In the genomic region with DNA sequence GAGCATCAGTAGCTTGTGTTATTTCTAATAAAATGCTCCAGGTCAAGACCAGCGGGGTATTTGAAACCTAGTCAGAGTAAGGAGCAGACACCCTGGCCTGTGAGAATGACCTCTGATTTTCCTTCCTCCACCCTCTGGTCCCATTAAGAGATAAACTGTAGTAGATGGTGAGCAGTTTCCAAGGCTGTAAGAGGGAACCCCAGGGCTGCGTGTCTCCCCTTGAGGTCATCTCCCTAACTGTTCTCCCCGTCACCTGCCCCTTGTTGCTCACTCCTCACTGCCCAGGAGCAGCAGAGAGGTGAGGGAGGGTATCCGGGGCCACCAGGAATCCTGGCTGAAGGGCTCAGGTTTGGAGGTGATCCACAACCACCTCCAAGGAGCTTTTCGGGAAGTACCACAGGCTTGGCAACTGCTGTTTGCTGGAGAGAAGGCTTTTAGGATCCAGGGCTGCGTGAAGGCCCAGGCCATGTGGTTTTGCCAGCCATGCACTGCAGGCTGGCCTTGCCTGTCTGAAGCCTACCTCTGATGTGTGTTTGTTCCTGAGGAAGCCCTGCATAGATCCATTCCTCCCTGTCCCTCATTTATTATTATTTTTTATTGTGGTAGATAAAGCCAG, we compare ENCODE assay signal across 13 cellular contexts.
A peak's percentile ranks its signal among the peaks of the same experiment; 100 is the strongest.
DNase-seq lines count a peak whose midpoint lies in the region; ATAC-seq and TF ChIP-seq lines count a peak whose summit lies in the region.
"Had no signal": no experiment of that assay in that cellular context is flagged by ENCODE, and none has a peak within 500 bp of the region (broad histone marks: within the 10 kb centered on the region; RNA-seq: fewer than 3 reads in every experiment).

No MANE protein-coding gene starts in this region.

- H3K27ac ChIP-seq in A673 (ENCODE audit: low read depth, low read length, poor library complexity, severe bottlenecking) = peak overlapping the region; percentile 79
- H3K27ac ChIP-seq in Karpas-422 (ENCODE audit: low read length) = no peak overlapping the region
- H3K27ac ChIP-seq in right cardiac atrium (ENCODE audit: low read length) = peak overlapping the region; percentile 68
- H3K27ac ChIP-seq in neural progenitor cell = no peak overlapping the region

- peaks cover 12% of the 10 kb centered on the region for H3F3A ChIP-seq in neural progenitor cell (ENCODE audit: low read depth)

- POLR2A ChIA-PET in A673 (lab: Charles Lee; ENCODE audit: low non-redundant PET) = no interaction called here
- POLR2A ChIA-PET in activated CD4-positive, alpha-beta T cell treated with anti-CD3 and anti-CD28 coated beads, Interleukin-2, amount 10 ng/mL, durations not matched to agents 7 days and 5 days (lab: Charles Lee) = interaction anchor here (0.6 kb wide), 1 partner anchor 92 kb away, joined by 4 read pairs; no protein-coding TSS in a partner anchor

- CTCF ChIA-PET in A673 (lab: Charles Lee) = no interaction called here
- CTCF ChIA-PET in activated CD4-positive, alpha-beta T cell treated with anti-CD3 and anti-CD28 coated beads, Interleukin-2, amount 10 ng/mL, durations not matched to agents 7 days and 5 days (lab: Charles Lee) = no interaction called here

- BruUV-seq in A673 (replicated peaks; lab: Mats Ljungman, UMichigan) = no TSS peak

- peaks cover 59% of the 10 kb centered on the region for H3K4me1 ChIP-seq in A673 (ENCODE audit: insufficient read depth, low read length, poor library complexity, severe bottlenecking)
- H3K4me1 ChIP-seq in Karpas-422 (ENCODE audit: low read length) = peaks cover 43% of the 10 kb centered on the region
- peaks cover 35% of the 10 kb centered on the region for H3K4me1 ChIP-seq in right cardiac atrium (ENCODE audit: control insufficient read depth, insufficient read depth, low read length)
- peaks cover 25% of the 10 kb centered on the region for H3K4me1 ChIP-seq in neural progenitor cell

- H2AFZ ChIP-seq in Karpas-422 (ENCODE audit: low read length) = no peak overlapping the region
- no peak overlapping the region for H2AFZ ChIP-seq in neural progenitor cell (replicated peaks)

- DNase-seq in A673 (ENCODE audit: low spot score) = no peak
- no peak for DNase-seq in Karpas-422
- DNase-seq in right cardiac atrium = no peak
- no peak for DNase-seq in progenitor cell of endocrine pancreas (ENCODE audit: low spot score, unreplicated experiment)
- no peak for DNase-seq in neural progenitor cell (ENCODE audit: low spot score)
- no peak for DNase-seq in activated CD4-positive, alpha-beta T cell treated with anti-CD3 and anti-CD28 coated beads, Interleukin-2, amount 10 ng/mL, durations not matched to agents 7 days and 5 days
- DNase-seq in effector CD8-positive, alpha-beta T cell (lab: John Stamatoyannopoulos, UW) = no peak
- DNase-seq in activated T-helper 1 cell treated with anti-CD3 and anti-CD28 coated beads, Interleukin-12 subunit alpha, Interleukin-12 subunit beta, Interleukin-2, Interleukin-4 antibody, amounts not matched to agents 30 ng/mL and 10 ng/mL and 1 ng/mL, durations not matched to agents 14 hours and 24 hours and 36 hours (ENCODE audit: low spot score) = no peak
- DNase-seq: activated naive CD4-positive, alpha-beta T cell treated with anti-CD3 and anti-CD28 coated beads, Interleukin-2, amount 10 ng/mL, durations not matched to agents 7 days and 5 days; caudate nucleus; islet precursor cell; naive thymus-derived CD4-positive, alpha-beta T cell had no signal

- H3K4me1 Mint-ChIP-seq in progenitor cell of endocrine pancreas (ENCODE audit: low read depth) = peaks cover 45% of the 10 kb centered on the region
- peaks cover 34% of the 10 kb centered on the region for H3K4me1 Mint-ChIP-seq in neural progenitor cell
- H3K4me1 Mint-ChIP-seq in activated CD4-positive, alpha-beta T cell treated with anti-CD3 and anti-CD28 coated beads, Interleukin-2, amount 10 ng/mL, durations not matched to agents 7 days and 5 days = peaks cover 10% of the 10 kb centered on the region
- H3K4me1 Mint-ChIP-seq in activated T-helper 1 cell treated with anti-CD3 and anti-CD28 coated beads, Interleukin-12 subunit alpha, Interleukin-12 subunit beta, Interleukin-2, Interleukin-4 antibody, amounts not matched to agents 30 ng/mL and 10 ng/mL and 1 ng/mL, durations not matched to agents 14 hours and 24 hours and 36 hours (ENCODE audit: low read depth) = no peaks in the 10 kb centered on the region

- H3K9me3 ChIP-seq in A673 (ENCODE audit: low read depth, low read length, poor library complexity, severe bottlenecking) = no peaks in the 10 kb centered on the region
- no peaks in the 10 kb centered on the region for H3K9me3 ChIP-seq in Karpas-422 (ENCODE audit: low read length)
- no peaks in the 10 kb centered on the region for H3K9me3 ChIP-seq in right cardiac atrium (ENCODE audit: control insufficient read depth, low read length)
- H3K9me3 ChIP-seq in neural progenitor cell (ENCODE audit: low read depth) = no peaks in the 10 kb centered on the region

- TF ChIP-seq CTCF in A673 (conservative IDR thresholded peaks at IDR 0.05; ENCODE audit: low read depth, low read length) (no peak), progenitor cell of endocrine pancreas (IDR thresholded peaks at IDR 0.05; ENCODE audit: unreplicated experiment) (no peak), neural progenitor cell (IDR thresholded peaks at IDR 0.05) (no peak)

- intact Hi-C loops in A673 (cut with micrococcal nuclease; ENCODE audit: unreplicated experiment) (no loop called here), right cardiac atrium (cut with DNase I) (no loop called here)
- intact Hi-C loops in activated T-helper 1 cell treated with anti-CD3 and anti-CD28 coated beads, Interleukin-12 subunit alpha, Interleukin-12 subunit beta, Interleukin-2, Interleukin-4 antibody, amounts not matched to agents 30 ng/mL and 10 ng/mL and 1 ng/mL, durations not matched to agents 14 hours and 24 hours and 36 hours (cut with micrococcal nuclease) = no loop called here

- H3K4me2 ChIP-seq in Karpas-422 (ENCODE audit: low read depth, low read length, poor library complexity, severe bottlenecking) (peak overlapping the region; percentile 66), neural progenitor cell (no peak overlapping the region)

- H3K36me3 ChIP-seq in A673 (ENCODE audit: insufficient read depth, low read length, poor library complexity, severe bottlenecking) (no peaks in the 10 kb centered on the region), Karpas-422 (ENCODE audit: insufficient read depth, low read length) (no peaks in the 10 kb centered on the region), neural progenitor cell (no peaks in the 10 kb centered on the region)

- no peak for ATAC-seq in right cardiac atrium
- ATAC-seq: naive thymus-derived CD4-positive, alpha-beta T cell; stimulated activated effector memory CD8-positive, alpha-beta T cell treated with anti-CD3 and anti-CD28 coated beads, Interleukin-12 subunit alpha, Interleukin-12 subunit beta, amount 100 ng/mL, for 72 hours had no signal

- H3K27ac Mint-ChIP-seq in progenitor cell of endocrine pancreas = peak overlapping the region; percentile 59
- no peak overlapping the region for H3K27ac Mint-ChIP-seq in neural progenitor cell
- no peak overlapping the region for H3K27ac Mint-ChIP-seq in activated CD4-positive, alpha-beta T cell treated with anti-CD3 and anti-CD28 coated beads, Interleukin-2, amount 10 ng/mL, durations not matched to agents 7 days and 5 days
- H3K27ac Mint-ChIP-seq in activated T-helper 1 cell treated with anti-CD3 and anti-CD28 coated beads, Interleukin-12 subunit alpha, Interleukin-12 subunit beta, Interleukin-2, Interleukin-4 antibody, amounts not matched to agents 30 ng/mL and 10 ng/mL and 1 ng/mL, durations not matched to agents 14 hours and 24 hours and 36 hours = no peak overlapping the region
- H3K27ac Mint-ChIP-seq: activated naive CD4-positive, alpha-beta T cell treated with anti-CD3 and anti-CD28 coated beads, Interleukin-2, amount 10 ng/mL, durations not matched to agents 7 days and 5 days had no signal

- H3K79me2 ChIP-seq in Karpas-422 (ENCODE audit: low read length) = no peaks in the 10 kb centered on the region
- H3K79me2 ChIP-seq in neural progenitor cell (ENCODE audit: low read depth) = peaks cover 15% of the 10 kb centered on the region

- H4K20me1 ChIP-seq in Karpas-422 (ENCODE audit: insufficient read depth, low read depth, low read length) = peaks cover 49% of the 10 kb centered on the region
- H4K20me1 ChIP-seq in neural progenitor cell (ENCODE audit: low read depth) = peaks cover 72% of the 10 kb centered on the region

- H3K4me3 Mint-ChIP-seq in progenitor cell of endocrine pancreas (ENCODE audit: low read depth) (no peak overlapping the region), neural progenitor cell (no peak overlapping the region)
- H3K4me3 Mint-ChIP-seq in activated CD4-positive, alpha-beta T cell treated with anti-CD3 and anti-CD28 coated beads, Interleukin-2, amount 10 ng/mL, durations not matched to agents 7 days and 5 days = no peak overlapping the region
- H3K4me3 Mint-ChIP-seq in activated T-helper 1 cell treated with anti-CD3 and anti-CD28 coated beads, Interleukin-12 subunit alpha, Interleukin-12 subunit beta, Interleukin-2, Interleukin-4 antibody, amounts not matched to agents 30 ng/mL and 10 ng/mL and 1 ng/mL, durations not matched to agents 14 hours and 24 hours and 36 hours = no peak overlapping the region
- H3K4me3 Mint-ChIP-seq: activated naive CD4-positive, alpha-beta T cell treated with anti-CD3 and anti-CD28 coated beads, Interleukin-2, amount 10 ng/mL, durations not matched to agents 7 days and 5 days; stimulated activated effector memory CD8-positive, alpha-beta T cell treated with anti-CD3 and anti-CD28 coated beads, Interleukin-12 subunit alpha, Interleukin-12 subunit beta, amount 100 ng/mL, for 72 hours had no signal

- WGBS in right cardiac atrium = 75% methylated on average over 6 of the region's 6 CpGs

- H3K4me3 ChIP-seq in A673 (ENCODE audit: low read depth, low read length, poor library complexity, severe bottlenecking) (no peak overlapping the region), Karpas-422 (ENCODE audit: low read length) (peak overlapping the region; percentile 53; the same call in 1 of the 2 replicates), right cardiac atrium (ENCODE audit: low read length) (no peak overlapping the region), neural progenitor cell (no peak overlapping the region)

- H3K9ac ChIP-seq in Karpas-422 (ENCODE audit: low read length) (peak overlapping the region; percentile 22; the same call in 1 of the 2 replicates), neural progenitor cell (no peak overlapping the region)

- H3K9me3 Mint-ChIP-seq in progenitor cell of endocrine pancreas (ENCODE audit: low read depth) (no peaks in the 10 kb centered on the region), neural progenitor cell (no peaks in the 10 kb centered on the region)
- H3K9me3 Mint-ChIP-seq in activated CD4-positive, alpha-beta T cell treated with anti-CD3 and anti-CD28 coated beads, Interleukin-2, amount 10 ng/mL, durations not matched to agents 7 days and 5 days = no peaks in the 10 kb centered on the region
- no peaks in the 10 kb centered on the region for H3K9me3 Mint-ChIP-seq in activated T-helper 1 cell treated with anti-CD3 and anti-CD28 coated beads, Interleukin-12 subunit alpha, Interleukin-12 subunit beta, Interleukin-2, Interleukin-4 antibody, amounts not matched to agents 30 ng/mL and 10 ng/mL and 1 ng/mL, durations not matched to agents 14 hours and 24 hours and 36 hours
- H3K9me3 Mint-ChIP-seq: activated naive CD4-positive, alpha-beta T cell treated with anti-CD3 and anti-CD28 coated beads, Interleukin-2, amount 10 ng/mL, durations not matched to agents 7 days and 5 days; naive thymus-derived CD4-positive, alpha-beta T cell; stimulated activated effector memory CD8-positive, alpha-beta T cell treated with anti-CD3 and anti-CD28 coated beads, Interleukin-12 subunit alpha, Interleukin-12 subunit beta, amount 100 ng/mL, for 72 hours had no signal

- no peaks in the 10 kb centered on the region for H3K9me2 ChIP-seq in Karpas-422 (replicated peaks; ENCODE audit: insufficient read depth, low read length)

- no peaks in the 10 kb centered on the region for H3K36me3 Mint-ChIP-seq in progenitor cell of endocrine pancreas (ENCODE audit: insufficient read depth)
- H3K36me3 Mint-ChIP-seq in neural progenitor cell = no peaks in the 10 kb centered on the region
- no peaks in the 10 kb centered on the region for H3K36me3 Mint-ChIP-seq in activated CD4-positive, alpha-beta T cell treated with anti-CD3 and anti-CD28 coated beads, Interleukin-2, amount 10 ng/mL, durations not matched to agents 7 days and 5 days (ENCODE audit: low read depth)
- peaks cover 3% of the 10 kb centered on the region for H3K36me3 Mint-ChIP-seq in activated T-helper 1 cell treated with anti-CD3 and anti-CD28 coated beads, Interleukin-12 subunit alpha, Interleukin-12 subunit beta, Interleukin-2, Interleukin-4 antibody, amounts not matched to agents 30 ng/mL and 10 ng/mL and 1 ng/mL, durations not matched to agents 14 hours and 24 hours and 36 hours (ENCODE audit: low read depth)

- H3K27me3 Mint-ChIP-seq in progenitor cell of endocrine pancreas (no peaks in the 10 kb centered on the region), neural progenitor cell (ENCODE audit: insufficient read depth, low read depth) (peaks cover 2% of the 10 kb centered on the region)
- H3K27me3 Mint-ChIP-seq in activated CD4-positive, alpha-beta T cell treated with anti-CD3 and anti-CD28 coated beads, Interleukin-2, amount 10 ng/mL, durations not matched to agents 7 days and 5 days = no peaks in the 10 kb centered on the region
- H3K27me3 Mint-ChIP-seq in activated T-helper 1 cell treated with anti-CD3 and anti-CD28 coated beads, Interleukin-12 subunit alpha, Interleukin-12 subunit beta, Interleukin-2, Interleukin-4 antibody, amounts not matched to agents 30 ng/mL and 10 ng/mL and 1 ng/mL, durations not matched to agents 14 hours and 24 hours and 36 hours (ENCODE audit: insufficient read depth) = no peaks in the 10 kb centered on the region
- H3K27me3 Mint-ChIP-seq: activated naive CD4-positive, alpha-beta T cell treated with anti-CD3 and anti-CD28 coated beads, Interleukin-2, amount 10 ng/mL, durations not matched to agents 7 days and 5 days; naive thymus-derived CD4-positive, alpha-beta T cell had no signal

- H3K27me3 ChIP-seq in A673 (replicated peaks; ENCODE audit: insufficient read depth, low read depth, low read length, poor library complexity) (no peaks in the 10 kb centered on the region), Karpas-422 (ENCODE audit: low read length) (no peaks in the 10 kb centered on the region; the same call in 1 of the 2 replicates), right cardiac atrium (ENCODE audit: control insufficient read depth, insufficient read depth) (no peaks in the 10 kb centered on the region), neural progenitor cell (no peaks in the 10 kb centered on the region)

Comparison
In these comparisons a context has a peak if more than half of its experiments do, and no peak if none do; other contexts are left out.
1. H3K27ac ChIP-seq: peak in A673 (single experiment) and right cardiac atrium (single experiment); none in Karpas-422 (single experiment) and neural progenitor cell (single experiment).